In the genomic region with DNA sequence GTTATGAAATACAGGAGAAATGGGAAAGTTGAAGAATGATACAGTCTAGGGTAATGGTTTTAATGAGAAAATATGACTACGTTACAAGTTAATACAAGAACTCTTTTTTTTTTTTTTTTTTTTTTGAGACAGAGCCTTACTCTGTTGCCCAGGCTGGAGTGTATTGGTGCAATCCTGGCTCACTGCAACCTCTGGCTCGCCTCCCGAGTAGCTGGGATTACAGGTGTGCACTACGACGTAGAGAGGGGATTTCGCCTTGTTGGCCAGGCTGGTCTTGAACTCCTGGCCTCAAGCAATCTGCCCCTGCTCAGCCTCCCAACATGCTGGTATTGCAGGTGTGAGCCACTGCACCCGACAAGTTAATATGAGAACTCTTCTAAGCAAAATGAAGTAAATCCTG, we compare ENCODE assay signal across 6 cellular contexts.
"Had no signal": no experiment of that assay in that cellular context is flagged by ENCODE, and none has a peak within 500 bp of the region (broad histone marks: within the 10 kb centered on the region; RNA-seq: fewer than 3 reads in every experiment).

No MANE protein-coding gene starts in this region.

- H3K36me3 ChIP-seq: brain microvascular endothelial cell, esophagus muscularis mucosa, gastrocnemius medialis had no signal

- H3K27me3 ChIP-seq: esophagus muscularis mucosa, gastrocnemius medialis had no signal

- H3K4me3 ChIP-seq: esophagus muscularis mucosa, gastrocnemius medialis had no signal

- H3K27ac ChIP-seq: brain microvascular endothelial cell, esophagus muscularis mucosa, foreskin keratinocyte, gastrocnemius medialis had no signal

- H3K4me1 ChIP-seq: esophagus muscularis mucosa, foreskin keratinocyte, gastrocnemius medialis had no signal

- DNase-seq: amniotic stem cell, cortex of kidney had no signal

- H3K9me3 ChIP-seq: esophagus muscularis mucosa, gastrocnemius medialis had no signal
